33 cellular contexts compared by ENCODE assay signal in the genomic region with DNA sequence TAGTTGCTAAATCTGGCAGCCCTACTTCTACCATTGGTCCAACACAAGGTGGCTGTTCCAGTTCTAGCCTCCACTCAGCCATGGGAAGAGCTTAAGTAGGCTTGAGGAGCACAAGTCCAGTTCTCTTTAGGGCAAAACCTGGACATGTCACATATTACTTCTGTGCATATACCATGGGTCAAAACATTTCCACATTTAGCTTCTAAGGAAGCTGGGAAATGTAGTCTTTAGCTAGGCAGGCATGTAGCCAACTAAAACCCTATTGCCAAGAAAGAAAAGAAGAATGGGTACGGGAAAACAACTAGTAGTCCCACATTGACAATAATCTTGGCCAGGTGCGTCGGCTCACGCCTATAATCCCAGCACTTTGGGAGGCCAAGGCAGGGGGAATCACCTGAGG.
"Had no signal": no experiment of that assay in that cellular context is flagged by ENCODE, and none has a peak within 500 bp of the region (broad histone marks: within the 10 kb centered on the region; RNA-seq: fewer than 3 reads in every experiment).

No MANE protein-coding gene starts in this region.

- H3K27ac Mint-ChIP-seq: activated B cell treated with CpG ODN at 0.5 μM for 24 hours; activated CD8-positive, alpha-beta T cell treated with anti-CD3 and anti-CD28 coated beads for 36 hours; activated naive CD8-positive, alpha-beta T cell; activated T-helper 17 cell treated with anti-CD3 and anti-CD28 coated beads, Interleukin-2, amount 50 U/mL, for 72 hours; dendritic cell treated with granulocyte-macrophage colony-stimulating factor and Interleukin-4, amounts not matched to agents 40 ng/mL and 50 ng/mL, for 4 days; endodermal cell; T-helper 17 cell; T-helper 2 cell treated with Interferon-gamma antibody and Interleukin-4, amounts not matched to agents 5 μg/mL and 100 μg/mL, for 36 hours had no signal

- H3K27me3 ChIP-seq: brain microvascular endothelial cell, dorsolateral prefrontal cortex, heart right ventricle had no signal

- ATAC-seq: activated CD4-positive, CD25-positive, alpha-beta regulatory T cell treated with anti-CD3 and anti-CD28 coated beads, Interleukin-2, amount 50 U/mL, for 24 hours; activated CD8-positive, alpha-beta T cell treated with anti-CD3 and anti-CD28 coated beads for 36 hours; activated T-cell treated with anti-CD3 and anti-CD28 coated beads, Interleukin-2, amount 50 U/mL, for 4 hours; activated T-helper 17 cell treated with anti-CD3 and anti-CD28 coated beads, Interleukin-2, amount 50 U/mL, for 72 hours; esophagus mucosa; gastrocnemius medialis; heart right ventricle; T-helper 17 cell had no signal

- FAIRE-seq: astrocyte, bronchial epithelial cell had no signal

- H3K4me1 ChIP-seq: gastrocnemius medialis, heart right ventricle had no signal

- H3K27ac ChIP-seq: brain microvascular endothelial cell, coronary artery, dorsolateral prefrontal cortex, gastrocnemius medialis, heart right ventricle, WERI-Rb-1 had no signal

- H3K4me3 ChIP-seq: coronary artery, dorsolateral prefrontal cortex, gastrocnemius medialis, heart right ventricle had no signal

- H3K9me3 Mint-ChIP-seq: activated T-helper 17 cell treated with anti-CD3 and anti-CD28 coated beads, Interleukin-2, amount 50 U/mL, for 72 hours; central memory CD8-positive, alpha-beta T cell had no signal

- H3K27me3 Mint-ChIP-seq: activated B cell treated with CpG ODN at 0.5 μM for 24 hours; activated CD8-positive, alpha-beta T cell treated with anti-CD3 and anti-CD28 coated beads for 36 hours; dendritic cell treated with granulocyte-macrophage colony-stimulating factor and Interleukin-4, amounts not matched to agents 40 ng/mL and 50 ng/mL, for 4 days had no signal

- H3K36me3 ChIP-seq: brain microvascular endothelial cell, gastrocnemius medialis, heart right ventricle, WERI-Rb-1 had no signal

- DNase-seq: activated B cell treated with CpG ODN at 0.5 μM for 24 hours; activated CD4-positive, alpha-beta T cell treated with anti-CD3 and anti-CD28 coated beads for 48 hours; activated CD4-positive, alpha-beta T cell treated with anti-CD3 and anti-CD28 coated beads, Interleukin-2, amount 50 U/mL, for 1 hour; activated CD4-positive, alpha-beta T cell treated with anti-CD3 and anti-CD28 coated beads, Interleukin-2, amount 50 U/mL, for 48 hours; activated CD8-positive, alpha-beta memory T cell treated with anti-CD3 and anti-CD28 coated beads for 24 hours; activated CD8-positive, alpha-beta T cell treated with anti-CD3 and anti-CD28 coated beads for 36 hours; activated effector memory CD4-positive, alpha-beta T cell treated with Interleukin-2 at 50 U/mL for 16 hours; activated gamma-delta T cell treated with Interleukin-2 at 50 U/mL for 16 hours; activated naive CD4-positive, alpha-beta T cell treated with anti-CD3 and anti-CD28 coated beads, Interleukin-2, amount 50 U/mL, for 16 hours; activated naive CD4-positive, alpha-beta T cell treated with Interleukin-2 at 50 U/mL for 16 hours; activated T-cell treated with anti-CD3 and anti-CD28 coated beads, Interleukin-2, amount 50 U/mL, for 4 hours; amniotic stem cell; anterior cingulate cortex; brain microvascular endothelial cell; dorsolateral prefrontal cortex; effector memory CD4-positive, alpha-beta T cell; endodermal cell; foreskin fibroblast; gastrocnemius medialis; heart right ventricle; T-helper 17 cell; T1000; WERI-Rb-1 had no signal

- H3K4me1 Mint-ChIP-seq: activated T-helper 17 cell treated with anti-CD3 and anti-CD28 coated beads, Interleukin-2, amount 50 U/mL, for 72 hours; central memory CD8-positive, alpha-beta T cell; T-helper 17 cell had no signal

- H3K4me3 Mint-ChIP-seq: activated B cell treated with CpG ODN at 0.5 μM for 24 hours; activated CD8-positive, alpha-beta T cell treated with anti-CD3 and anti-CD28 coated beads for 36 hours; activated naive CD8-positive, alpha-beta T cell; activated T-cell treated with anti-CD3 and anti-CD28 coated beads, Interleukin-2, amount 50 U/mL, for 4 hours; activated T-helper 17 cell treated with anti-CD3 and anti-CD28 coated beads, Interleukin-2, amount 50 U/mL, for 72 hours; central memory CD8-positive, alpha-beta T cell; dendritic cell treated with granulocyte-macrophage colony-stimulating factor and Interleukin-4, amounts not matched to agents 40 ng/mL and 50 ng/mL, for 4 days; endodermal cell; T-helper 17 cell; T-helper 2 cell treated with Interferon-gamma antibody and Interleukin-4, amounts not matched to agents 5 μg/mL and 100 μg/mL, for 36 hours had no signal
